28 cellular contexts compared by ENCODE assay signal in the genomic region with DNA sequence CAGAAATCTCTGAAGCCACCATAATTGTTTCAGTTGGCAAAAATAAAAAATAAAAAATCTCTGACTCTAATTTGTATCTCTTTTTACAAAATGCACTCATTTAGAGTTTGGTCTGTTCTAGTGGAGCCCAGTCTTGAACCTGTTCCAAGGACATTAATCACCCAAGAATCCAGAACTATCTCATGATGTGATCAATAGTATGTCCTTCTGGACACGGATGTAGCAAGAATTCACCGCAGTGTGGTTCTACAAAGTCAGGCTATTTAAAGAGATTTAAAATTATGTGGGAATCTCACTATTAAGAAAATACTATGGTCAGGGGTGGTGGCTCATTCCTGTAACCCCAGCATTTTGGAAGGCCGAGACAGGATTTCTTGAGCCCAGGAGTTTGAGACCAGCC. TPM values are rescaled to one million over a fixed set of nuclear protein-coding genes. Genes with fewer than 3 reads are reported as not detected.
DNase-seq lines count a peak whose midpoint lies in the region; ATAC-seq and TF ChIP-seq lines count a peak whose summit lies in the region.
"Had no signal": no experiment of that assay in that cellular context is flagged by ENCODE, and none has a peak within 500 bp of the region (broad histone marks: within the 10 kb centered on the region; RNA-seq: fewer than 3 reads in every experiment).

No MANE protein-coding gene starts in this region.

- H3K9me3 Mint-ChIP-seq in HFFc6, result no peaks in the 10 kb centered on the region
- no peaks in the 10 kb centered on the region for H3K9me3 Mint-ChIP-seq in activated naive CD4-positive, alpha-beta T cell treated with anti-CD3 and anti-CD28 coated beads, Interleukin-2, amount 50 U/mL, for 72 hours
- H3K9me3 Mint-ChIP-seq in naive thymus-derived CD4-positive, alpha-beta T cell, result no peaks in the 10 kb centered on the region
- H3K9me3 Mint-ChIP-seq: CD4-positive, alpha-beta T cell had no signal

- H2AFZ ChIP-seq in ACC112 (ENCODE audit: low read length, unreplicated experiment), result peak overlapping the region; percentile 29

- H3K4me3 Mint-ChIP-seq in HFFc6, result no peak overlapping the region
- H3K4me3 Mint-ChIP-seq in naive thymus-derived CD4-positive, alpha-beta T cell, result no peak overlapping the region
- H3K4me3 Mint-ChIP-seq: CD4-positive, alpha-beta T cell had no signal

- no peak for TF ChIP-seq CTCF in HFFc6 (IDR thresholded peaks at IDR 0.05)
- no peak for TF ChIP-seq CTCF in right lobe of liver (IDR thresholded peaks at IDR 0.05)

- H3K27me3 Mint-ChIP-seq in HFFc6 (ENCODE audit: insufficient read depth), result no peaks in the 10 kb centered on the region
- peaks cover 0 to 14% (median 8%) of the 10 kb centered on the region in 5 donors for H3K27me3 Mint-ChIP-seq in naive thymus-derived CD4-positive, alpha-beta T cell
- H3K27me3 Mint-ChIP-seq: CD4-positive, alpha-beta T cell had no signal

- intact Hi-C loops in right lobe of liver (cut with DNase I), result no loop called here
- intact Hi-C loops in naive thymus-derived CD4-positive, alpha-beta T cell (cut with micrococcal nuclease), result loop anchor here in 1 of 2 donors (5.0 kb wide), 1 partner anchor 651 kb away; no protein-coding TSS in a partner anchor

- no peak overlapping the region for H3K9ac ChIP-seq in adipocyte (ENCODE audit: low read length)
- H3K9ac ChIP-seq: BLaER1 treated with 17β-estradiol and CSF1 and Interleukin-3, amounts not matched to agents 10 nM and 100 nM had no signal

- 69% methylated on average over 3 of the region's 3 CpGs for WGBS in right lobe of liver (ENCODE audit: insufficient coverage, low coverage, low lambda C conversion rate, missing lambda C conversion rate)

- peak overlapping the region; percentile 15; the same call in 1 of the 2 replicates for H3K27ac Mint-ChIP-seq in HFFc6
- no peak overlapping the region for H3K27ac Mint-ChIP-seq in activated naive CD4-positive, alpha-beta T cell treated with anti-CD3 and anti-CD28 coated beads, Interleukin-2, amount 50 U/mL, for 72 hours
- H3K27ac Mint-ChIP-seq in naive thymus-derived CD4-positive, alpha-beta T cell, result no peak overlapping the region
- H3K27ac Mint-ChIP-seq: CD4-positive, alpha-beta T cell had no signal

- H3K27me3 ChIP-seq in ACC112 (ENCODE audit: insufficient read depth, low read length) (no peaks in the 10 kb centered on the region), adipocyte (replicated peaks; ENCODE audit: control insufficient read depth, insufficient read depth, low read length) (no peaks in the 10 kb centered on the region), right lobe of liver (no peaks in the 10 kb centered on the region)
- no peaks in the 10 kb centered on the region for H3K27me3 ChIP-seq in naive thymus-derived CD4-positive, alpha-beta T cell (ENCODE audit: control insufficient read depth in 2 of 2, insufficient read depth in 2 of 2, low read length in 2 of 2)
- H3K27me3 ChIP-seq: BLaER1 treated with 17β-estradiol and CSF1 and Interleukin-3, amounts not matched to agents 10 nM and 100 nM; MG63; SJCRH30 had no signal

- CTCF ChIA-PET in naive thymus-derived CD4-positive, alpha-beta T cell (lab: Charles Lee), result no interaction called here

- no peak for TF ChIP-seq POLR2A in right lobe of liver (IDR thresholded peaks at IDR 0.05)

- no peaks in the 10 kb centered on the region for H3K36me3 ChIP-seq in ACC112 (ENCODE audit: insufficient read depth, low read length)
- H3K36me3 ChIP-seq in adipocyte (ENCODE audit: control insufficient read depth, insufficient read depth, low read length, severe bottlenecking), result no peaks in the 10 kb centered on the region
- no peaks in the 10 kb centered on the region for H3K36me3 ChIP-seq in right lobe of liver
- H3K36me3 ChIP-seq in naive thymus-derived CD4-positive, alpha-beta T cell (ENCODE audit: control insufficient read depth in 2 of 3, insufficient read depth in 3 of 3, low read length in 3 of 3), result no peaks in the 10 kb centered on the region
- H3K36me3 ChIP-seq: BLaER1 treated with 17β-estradiol and CSF1 and Interleukin-3, amounts not matched to agents 10 nM and 100 nM; MG63; SJCRH30 had no signal

- no peaks in the 10 kb centered on the region for H3K36me3 Mint-ChIP-seq in HFFc6 (ENCODE audit: low read depth)
- no peaks in the 10 kb centered on the region for H3K36me3 Mint-ChIP-seq in activated naive CD4-positive, alpha-beta T cell treated with anti-CD3 and anti-CD28 coated beads, Interleukin-2, amount 50 U/mL, for 72 hours
- no peaks in the 10 kb centered on the region for H3K36me3 Mint-ChIP-seq in naive thymus-derived CD4-positive, alpha-beta T cell

- DNase-seq in HFFc6 (no peak), adipocyte (ENCODE audit: low read depth) (peak; percentile 32), iris pigment epithelial cell (ENCODE audit: low read depth) (peak; percentile 24), right lobe of liver (no peak)
- DNase-seq in activated naive CD4-positive, alpha-beta T cell treated with anti-CD3 and anti-CD28 coated beads, Interleukin-2, amount 50 U/mL, for 72 hours (ENCODE audit: low spot score in 2 of 2), result no peak
- no peak for DNase-seq in naive thymus-derived CD4-positive, alpha-beta T cell
- DNase-seq: 8988T; CD4-positive, alpha-beta T cell; COR-L47; DMS53; GDM1; MG63; NCI-H1105 treated with DMSO at 0.1 percent for 48 hours; NCI-H146; NCI-H1930; NCI-H446; NCI-H524 treated with DMSO at 0.1 percent for 48 hours; NCI-H774; SJCRH30 had no signal

- ATAC-seq in activated naive CD4-positive, alpha-beta T cell treated with anti-CD3 and anti-CD28 coated beads, Interleukin-2, amount 50 U/mL, for 72 hours, result no peak
- ATAC-seq in right lobe of liver (no peak), HG02938 (IDR thresholded peaks at IDR 0.05; ENCODE audit: unreplicated experiment) (no peak)
- no peak for ATAC-seq in naive thymus-derived CD4-positive, alpha-beta T cell
- ATAC-seq: GM12878, HepG2, K562, Right ventricle myocardium inferior had no signal

- H3K4me1 Mint-ChIP-seq in HFFc6 (ENCODE audit: low read depth), result peaks cover 62% of the 10 kb centered on the region
- H3K4me1 Mint-ChIP-seq in naive thymus-derived CD4-positive, alpha-beta T cell, result no peaks in the 10 kb centered on the region

- H3K79me2 ChIP-seq in ACC112 (ENCODE audit: control insufficient read depth, insufficient read depth, low read length, unreplicated experiment), result no peaks in the 10 kb centered on the region

- peaks cover 24% of the 10 kb centered on the region for H3K4me1 ChIP-seq in ACC112 (ENCODE audit: control insufficient read depth, insufficient read depth, low read length, unreplicated experiment)
- peaks cover 13% of the 10 kb centered on the region for H3K4me1 ChIP-seq in adipocyte (ENCODE audit: control insufficient read depth, insufficient read depth, low read length)
- H3K4me1 ChIP-seq in right lobe of liver, result no peaks in the 10 kb centered on the region
- no peaks in the 10 kb centered on the region for H3K4me1 ChIP-seq in naive thymus-derived CD4-positive, alpha-beta T cell (ENCODE audit: control insufficient read depth in 2 of 2, insufficient read depth in 2 of 2, low read length in 2 of 2)
- H3K4me1 ChIP-seq: SJCRH30 had no signal

- H3K9me3 ChIP-seq in adipocyte (ENCODE audit: control insufficient read depth, low read length), result no peaks in the 10 kb centered on the region
- H3K9me3 ChIP-seq in right lobe of liver, result no peaks in the 10 kb centered on the region
- H3K9me3 ChIP-seq in naive thymus-derived CD4-positive, alpha-beta T cell (ENCODE audit: control insufficient read depth in 2 of 3, low read length in 3 of 3), result no peaks in the 10 kb centered on the region
- H3K9me3 ChIP-seq: BLaER1 treated with 17β-estradiol and CSF1 and Interleukin-3, amounts not matched to agents 10 nM and 100 nM; MG63; SJCRH30 had no signal

- H3K4me3 ChIP-seq in ACC112 (ENCODE audit: low read depth, low read length) (no peak overlapping the region), adipocyte (ENCODE audit: low read length) (no peak overlapping the region), right lobe of liver (no peak overlapping the region)
- H3K4me3 ChIP-seq in naive thymus-derived CD4-positive, alpha-beta T cell (ENCODE audit: low read length), result no peak overlapping the region
- H3K4me3 ChIP-seq: BLaER1 treated with 17β-estradiol and CSF1 and Interleukin-3, amounts not matched to agents 10 nM and 100 nM; GM12878; K562; MG63; SJCRH30 had no signal

- H3K27ac ChIP-seq in ACC112 (ENCODE audit: low read depth, low read length), result peak overlapping the region; percentile 46; the same call in 1 of the 2 replicates
- no peak overlapping the region for H3K27ac ChIP-seq in right lobe of liver
- no peak overlapping the region for H3K27ac ChIP-seq in naive thymus-derived CD4-positive, alpha-beta T cell (ENCODE audit: low read depth, low read length)
- H3K27ac ChIP-seq: BLaER1 treated with 17β-estradiol and CSF1 and Interleukin-3, amounts not matched to agents 10 nM and 100 nM; SJCRH30 had no signal

- POLR2A ChIA-PET in naive thymus-derived CD4-positive, alpha-beta T cell (lab: Charles Lee), result no interaction called here

RNA-seq across cellular contexts. Expression of gene ANKFN1, which starts 21.8 kb away (rescaled TPM):
- total RNA-seq in HFFc6 (2021; fragmentation: NEBNext Ultra II Directional; extraction: Animal tissue kit (Norgen Biotek cat#: 25700)), result under 1 TPM; 0.07 to 0.81 (median 0.45) TPM
- not detected for total RNA-seq in activated naive CD4-positive, alpha-beta T cell treated with anti-CD3 and anti-CD28 coated beads, Interleukin-2, amount 50 U/mL, for 72 hours
- under 1 TPM in 1 of 6 experiments, not detected in 5; 0.11 TPM for total RNA-seq in right lobe of liver
- total RNA-seq in naive thymus-derived CD4-positive, alpha-beta T cell, result not detected
- polyA plus RNA-seq in naive thymus-derived CD4-positive, alpha-beta T cell, result not detected
- total RNA-seq: CD4-positive, alpha-beta T cell; Daoy; GM12878; HepG2; LHCN-M2; Right ventricle myocardium inferior had no signal
- polyA plus RNA-seq: HepG2 had no signal

Comparison
In these comparisons a context has a peak if more than half of its experiments do, and no peak if none do; other contexts are left out.
1. DNase-seq: peak in adipocyte (single experiment) and iris pigment epithelial cell (single experiment); none in HFFc6 (single experiment), activated naive CD4-positive, alpha-beta T cell treated with anti-CD3 and anti-CD28 coated beads, Interleukin-2, amount 50 U/mL, for 72 hours (0 of 2), right lobe of liver (0 of 3) and naive thymus-derived CD4-positive, alpha-beta T cell (0 of 9).